12 cellular contexts compared by ENCODE assay signal in the genomic region with DNA sequence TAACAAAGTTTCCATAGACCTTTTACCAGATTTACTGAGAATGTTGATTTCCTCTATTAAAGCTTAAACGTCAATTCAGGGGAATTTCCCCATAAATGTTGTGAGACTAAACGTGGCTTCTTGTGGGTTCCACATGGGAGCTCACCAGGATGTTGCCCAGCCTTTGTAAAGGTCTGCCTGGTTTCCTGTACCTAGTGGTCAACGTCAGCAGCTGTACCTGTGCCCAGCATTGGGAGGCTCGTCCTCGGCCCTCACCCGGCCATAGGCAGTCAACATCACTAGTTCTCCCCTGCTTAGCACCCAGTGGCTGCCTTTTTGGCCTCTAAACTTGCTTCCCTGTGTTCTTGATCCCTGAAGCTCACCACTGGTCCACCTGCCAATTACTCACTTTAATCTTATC. TPM values are rescaled to one million over a fixed set of nuclear protein-coding genes. Genes with fewer than 3 reads are reported as not detected.
A peak's percentile ranks its signal among the peaks of the same experiment; 100 is the strongest.
DNase-seq lines count a peak whose midpoint lies in the region; ATAC-seq and TF ChIP-seq lines count a peak whose summit lies in the region.
"Had no signal": no experiment of that assay in that cellular context is flagged by ENCODE, and none has a peak within 500 bp of the region (broad histone marks: within the 10 kb centered on the region; RNA-seq: fewer than 3 reads in every experiment).

No MANE protein-coding gene starts in this region.

- no peak overlapping the region for H3K9ac ChIP-seq in neuronal stem cell (ENCODE audit: low read depth, low read length, poor library complexity)

- no CpG with 5 or more reads among the region's 6 CpGs for WGBS in neuronal stem cell (ENCODE audit: extremely low coverage in 2 of 2, insufficient read length in 2 of 2, insufficient replicate concordance in 1 of 2), 2 donors

- H3K9me3 ChIP-seq in neuronal stem cell (replicated peaks in 1 of 2; ENCODE audit: control insufficient read depth in 2 of 2, insufficient read depth in 1 of 2, low read depth in 1 of 2, low read length in 2 of 2) = peaks cover 0 to 3% of the 10 kb centered on the region in 2 donors
- peaks cover 13% of the 10 kb centered on the region for H3K9me3 ChIP-seq in WERI-Rb-1 (ENCODE audit: severe bottlenecking)
- H3K9me3 ChIP-seq: thoracic aorta had no signal

- no peak overlapping the region for H2AFZ ChIP-seq in neuronal stem cell (ENCODE audit: low read length)

- H3K36me3 ChIP-seq in neuronal stem cell (replicated peaks in 1 of 2; ENCODE audit: control insufficient read depth in 2 of 2, insufficient read depth in 2 of 2, low read length in 2 of 2) (no peaks in the 10 kb centered on the region), WERI-Rb-1 (no peaks in the 10 kb centered on the region)
- H3K36me3 ChIP-seq: thoracic aorta had no signal

- H3K79me1 ChIP-seq in neuronal stem cell (ENCODE audit: low read depth, low read length) = no peaks in the 10 kb centered on the region

- peak overlapping the region; percentile 36 for H2BK5ac ChIP-seq in neuronal stem cell (ENCODE audit: low read length)

- no peak overlapping the region for H2BK120ac ChIP-seq in neuronal stem cell (ENCODE audit: low read depth, low read length)

- no peak overlapping the region for H2BK15ac ChIP-seq in neuronal stem cell (ENCODE audit: low read length)

- no peak overlapping the region for H3K18ac ChIP-seq in neuronal stem cell (ENCODE audit: low read length)

- no peak overlapping the region for H3K4me2 ChIP-seq in neuronal stem cell (ENCODE audit: insufficient read depth, low read length, poor library complexity, severe bottlenecking)

- H3K27ac ChIP-seq in neuronal stem cell (replicated peaks; ENCODE audit: low read length) (no peak overlapping the region), coronary artery (no peak overlapping the region), WERI-Rb-1 (no peak overlapping the region)
- H3K27ac ChIP-seq: thoracic aorta had no signal

- no peak overlapping the region for H3K23ac ChIP-seq in neuronal stem cell (ENCODE audit: low read depth, low read length, poor library complexity)

- H4K8ac ChIP-seq in neuronal stem cell (ENCODE audit: low read depth, low read length) = no peak overlapping the region

- H3K4ac ChIP-seq in neuronal stem cell (ENCODE audit: low read length) = no peak overlapping the region

- peak overlapping the region; percentile 72 for H2AK5ac ChIP-seq in neuronal stem cell (ENCODE audit: low read depth, low read length)

- H2BK12ac ChIP-seq in neuronal stem cell (ENCODE audit: low read length) = no peak overlapping the region

- H3K14ac ChIP-seq in neuronal stem cell (ENCODE audit: low read length) = no peak overlapping the region

- no peaks in the 10 kb centered on the region for H3K4me1 ChIP-seq in neuronal stem cell (ENCODE audit: control insufficient read depth in 2 of 2, insufficient read depth in 1 of 2, low read depth in 1 of 2, low read length in 2 of 2)

- no peak overlapping the region for H4K91ac ChIP-seq in neuronal stem cell (ENCODE audit: low read depth, low read length, poor library complexity)

- peak; percentile 46 for ATAC-seq in GM18873 (IDR thresholded peaks at IDR 0.05; ENCODE audit: low FRiP score, unreplicated experiment)
- peak; percentile 56 for ATAC-seq in GM21737 (IDR thresholded peaks at IDR 0.05; ENCODE audit: unreplicated experiment)
- peak; percentile 37 for ATAC-seq in HG03565 (IDR thresholded peaks at IDR 0.05; ENCODE audit: unreplicated experiment)

- H3K4me3 ChIP-seq in neuronal stem cell (ENCODE audit: low read length in 2 of 2) (no peak overlapping the region), coronary artery (no peak overlapping the region), WERI-Rb-1 (ENCODE audit: low read depth, low read length) (no peak overlapping the region)
- H3K4me3 ChIP-seq: GM23338, thoracic aorta had no signal

- TF ChIP-seq CTCF in coronary artery (IDR thresholded peaks at IDR 0.05) = no peak
- no peak for TF ChIP-seq CTCF in WERI-Rb-1 (IDR thresholded peaks at IDR 0.05; ENCODE audit: low read depth, low read length)

- H3K27me3 ChIP-seq in neuronal stem cell (ENCODE audit: control insufficient read depth in 3 of 3, insufficient read depth in 3 of 3, low read depth in 1 of 3, low read length in 3 of 3) = no peaks in the 10 kb centered on the region
- H3K27me3 ChIP-seq in WERI-Rb-1 (ENCODE audit: insufficient read depth, low read depth, severe bottlenecking) = no peaks in the 10 kb centered on the region

- DNase-seq in neuronal stem cell (ENCODE audit: low spot score) (no peak), coronary artery (ENCODE audit: low spot score) (no peak), NCI-H524 treated with DMSO at 0.1 percent for 48 hours (lab: John Stamatoyannopoulos, UW) (no peak), WERI-Rb-1 (no peak)
- no peak for DNase-seq in NK-92 treated with Interleukin-12 subunit alpha and Interleukin-12 subunit beta, amount 100 ng/mL, for 24 hours (lab: John Stamatoyannopoulos, UW)
- DNase-seq: activated naive CD4-positive, alpha-beta T cell treated with anti-CD3 and anti-CD28 coated beads, Interleukin-2, amount 50 U/mL, for 16 hours; DMS79 treated with DMSO at 0.1 percent for 48 hours had no signal

RNA-seq across cellular contexts. Expression of gene CD83, which starts 22.1 kb away (rescaled TPM):
- polyA plus RNA-seq in neuronal stem cell (2013, experiment 1 of 2) = 2.3 TPM
- polyA plus RNA-seq in neuronal stem cell (2013, experiment 2 of 2) = 2.5 TPM
